In genomic region chr3:160008979-160009378, GRCh38 we compare ENCODE assay signal across 20 cellular contexts. TPM values are rescaled to one million over a fixed set of nuclear protein-coding genes. Genes with fewer than 3 reads are reported as not detected.
"Had no signal": no experiment of that assay in that cellular context is flagged by ENCODE, and none has a peak within 500 bp of the region (broad histone marks: within the 10 kb centered on the region; RNA-seq: fewer than 3 reads in every experiment).

No MANE protein-coding gene starts in this region.

- DNase-seq: activated CD4-positive, alpha-beta T cell treated with anti-CD3 and anti-CD28 coated beads for 4 hours; activated CD4-positive, alpha-beta T cell treated with anti-CD3 and anti-CD28 coated beads, Interleukin-2, amount 50 U/mL, for 4 hours; activated naive CD4-positive, alpha-beta T cell; activated T-cell treated with anti-CD3 and anti-CD28 coated beads for 4 hours; activated T-cell treated with anti-CD3 and anti-CD28 coated beads, Interleukin-2, amount 50 U/mL, for 72 hours; dermis blood vessel endothelial cell; effector CD8-positive, alpha-beta T cell; gastrocnemius medialis; glutamatergic neuron; left ventricle myocardium inferior; mucosa of descending colon; right cardiac atrium; stimulated activated CD4-positive, alpha-beta T cell treated with anti-CD3 and anti-CD28 coated beads, Interleukin-2, amount 100 ng/mL, for 48 hours; stimulated activated naive CD8-positive, alpha-beta T cell treated with anti-CD3 and anti-CD28 coated beads, Interleukin-15, Interleukin-2, amounts not matched to agents 100 U/mL and 50 U/mL, for 24 hours; testis; transverse colon had no signal

- ATAC-seq: activated naive CD4-positive, alpha-beta T cell treated with anti-CD3 and anti-CD28 coated beads, Interleukin-2, amount 50 U/mL, for 72 hours; activated T-cell treated with anti-CD3 and anti-CD28 coated beads, Interleukin-2, amount 50 U/mL, for 72 hours; gastrocnemius medialis; mucosa of descending colon; natural killer cell treated with Interleukin-12 subunit alpha and Interleukin-12 subunit beta and Interleukin-15 and Interleukin-18, amount 100 ng/mL, for 72 hours; right cardiac atrium; stimulated activated naive CD8-positive, alpha-beta T cell treated with anti-CD3 and anti-CD28 coated beads, Interleukin-15, Interleukin-2, amounts not matched to agents 100 U/mL and 50 U/mL, for 24 hours had no signal

- H3K9me3 ChIP-seq: gastrocnemius medialis, left ventricle myocardium inferior, mucosa of descending colon, testis, transverse colon had no signal

- H3K27ac ChIP-seq: gastrocnemius medialis, left ventricle myocardium inferior, testis, transverse colon, VCaP had no signal

- H3K4me1 ChIP-seq: gastrocnemius medialis, testis, transverse colon had no signal

- H3K27me3 ChIP-seq: gastrocnemius medialis, testis, transverse colon had no signal

- H3K36me3 ChIP-seq: gastrocnemius medialis, left ventricle myocardium inferior, transverse colon had no signal

- H3K4me3 ChIP-seq: gastrocnemius medialis, left ventricle myocardium inferior, lung, mucosa of descending colon, testis, transverse colon had no signal

RNA-seq across cellular contexts. Expression of gene IL12A, which starts 20.3 kb away (rescaled TPM):
- total RNA-seq: activated naive CD4-positive, alpha-beta T cell treated with anti-CD3 and anti-CD28 coated beads, Interleukin-2, amount 50 U/mL, for 72 hours; activated T-cell treated with anti-CD3 and anti-CD28 coated beads, Interleukin-2, amount 50 U/mL, for 72 hours; gastrocnemius medialis had no signal
